ENCODE assay signal across 1 cellular context in genomic region chr9:33721674-33722358, GRCh38.
TF ChIP-seq lines count a peak whose summit lies in the region.

No MANE protein-coding gene starts in this region.

TF ChIP-seq in HepG2, 621 proteins besides CTCF, POLR2A, EP300 and RAD21 (continued from another document and continues in another):
- 0 out of 2 replicates have a peak, but pooled peaks have one; percentile 27 for TF ChIP-seq PAXIP1 (CRISPR knock-in tag; conservative IDR thresholded peaks at IDR 0.05)
- TF ChIP-seq TFDP1 (CRISPR knock-in tag; IDR thresholded peaks at IDR 0.05; ENCODE audit: borderline replicate concordance): peak; percentile 77; the same call in 1 of the 2 replicates
- TF ChIP-seq YY1 (IDR thresholded peaks at IDR 0.05; ENCODE audit: insufficient read depth, insufficient replicate concordance, low read depth, low read length): peak; percentile 73
- no peak for TF ChIP-seq ZNF234 (CRISPR knock-in tag; conservative IDR thresholded peaks at IDR 0.05)
- peak; percentile 65; the same call in 1 of the 2 replicates for TF ChIP-seq NR0B2 (CRISPR knock-in tag; IDR thresholded peaks at IDR 0.05)
- 0 out of 2 replicates have a peak, but pooled peaks have one; percentile 44 for TF ChIP-seq ZNF614 (CRISPR knock-in tag; IDR thresholded peaks at IDR 0.05; ENCODE audit: borderline replicate concordance)
- peak; percentile 93 for TF ChIP-seq REPIN1 (CRISPR knock-in tag; IDR thresholded peaks at IDR 0.05; ENCODE audit: borderline replicate concordance, low read depth)
- peak; percentile 79; the same call in 1 of the 2 replicates for TF ChIP-seq ZNF430 (CRISPR knock-in tag; IDR thresholded peaks at IDR 0.05)
- TF ChIP-seq DRAP1 (CRISPR knock-in tag; IDR thresholded peaks at IDR 0.05): peak; percentile 58; the same call in 1 of the 2 replicates
- TF ChIP-seq HINFP (CRISPR knock-in tag; IDR thresholded peaks at IDR 0.05; ENCODE audit: low read depth): 0 out of 2 replicates have a peak, but pooled peaks have one; percentile 41
- TF ChIP-seq ZNF451 (CRISPR knock-in tag; IDR thresholded peaks at IDR 0.05): no peak
- peak; percentile 84 for TF ChIP-seq UBTF (CRISPR knock-in tag; IDR thresholded peaks at IDR 0.05)
- TF ChIP-seq PHF5A (CRISPR knock-in tag; IDR thresholded peaks at IDR 0.05; ENCODE audit: low read depth, unreplicated experiment): no peak
- peak; percentile 76; the same call in 1 of the 2 replicates for TF ChIP-seq AHR (CRISPR knock-in tag; IDR thresholded peaks at IDR 0.05)
- peak; percentile 86; the same call in 1 of the 2 replicates for TF ChIP-seq ZSCAN5A (CRISPR knock-in tag; IDR thresholded peaks at IDR 0.05; ENCODE audit: borderline replicate concordance)
- TF ChIP-seq ZNF296 (CRISPR knock-in tag; conservative IDR thresholded peaks at IDR 0.05): no peak
- TF ChIP-seq HIVEP1 (CRISPR knock-in tag; IDR thresholded peaks at IDR 0.05): peak; percentile 63; the same call in 1 of the 2 replicates
- 0 out of 2 replicates have a peak, but pooled peaks have one; percentile 28 for TF ChIP-seq ZZZ3 (CRISPR knock-in tag; IDR thresholded peaks at IDR 0.05; ENCODE audit: borderline replicate concordance)
- 0 out of 2 replicates have a peak, but pooled peaks have one; percentile 36 for TF ChIP-seq HOXD1 (CRISPR knock-in tag; IDR thresholded peaks at IDR 0.05)
- 0 out of 2 replicates have a peak, but pooled peaks have one; percentile 45 for TF ChIP-seq NFYB (CRISPR knock-in tag; IDR thresholded peaks at IDR 0.05)
- TF ChIP-seq NR2F6 (IDR thresholded peaks at IDR 0.05): no peak
- no peak for TF ChIP-seq NR2F6 (CRISPR knock-in tag; IDR thresholded peaks at IDR 0.05)
- 0 out of 2 replicates have a peak, but pooled peaks have one; percentile 28 for TF ChIP-seq REL (CRISPR knock-in tag; conservative IDR thresholded peaks at IDR 0.05)
- TF ChIP-seq ATF3 (CRISPR knock-in tag; IDR thresholded peaks at IDR 0.05): 0 out of 2 replicates have a peak, but pooled peaks have one; percentile 12
- TF ChIP-seq THAP8 (CRISPR knock-in tag; IDR thresholded peaks at IDR 0.05; ENCODE audit: borderline replicate concordance): 0 out of 2 replicates have a peak, but pooled peaks have one; percentile 35
- 0 out of 2 replicates have a peak, but pooled peaks have one; percentile 11 for TF ChIP-seq ZNF629 (CRISPR knock-in tag; conservative IDR thresholded peaks at IDR 0.05)
- TF ChIP-seq NR1H2 (CRISPR knock-in tag; IDR thresholded peaks at IDR 0.05; ENCODE audit: borderline replicate concordance, low read depth): no peak
- TF ChIP-seq ISL2 (CRISPR knock-in tag; IDR thresholded peaks at IDR 0.05): peak; percentile 66; the same call in 1 of the 2 replicates
- TF ChIP-seq KLF11 (CRISPR knock-in tag; IDR thresholded peaks at IDR 0.05): peak; percentile 58; the same call in 1 of the 2 replicates
- peak; percentile 51; the same call in 1 of the 2 replicates for TF ChIP-seq RXRA (CRISPR knock-in tag; IDR thresholded peaks at IDR 0.05)
- TF ChIP-seq MIER3 (CRISPR knock-in tag; IDR thresholded peaks at IDR 0.05; ENCODE audit: borderline replicate concordance): peak; percentile 83; the same call in 1 of the 2 replicates
- TF ChIP-seq STAG1 (CRISPR knock-in tag; IDR thresholded peaks at IDR 0.05): peak; percentile 99
- peak; percentile 67; the same call in 1 of the 2 replicates for TF ChIP-seq TOE1 (CRISPR knock-in tag; IDR thresholded peaks at IDR 0.05)
- peak; percentile 52 for TF ChIP-seq ELF1 (CRISPR knock-in tag; IDR thresholded peaks at IDR 0.05)
- peak; percentile 75; the same call in 1 of the 2 replicates for TF ChIP-seq EEA1 (CRISPR knock-in tag; IDR thresholded peaks at IDR 0.05; ENCODE audit: borderline replicate concordance)
- TF ChIP-seq ZSCAN31 (CRISPR knock-in tag; IDR thresholded peaks at IDR 0.05; ENCODE audit: low read depth): peak; percentile 62; the same call in 1 of the 2 replicates
- TF ChIP-seq TOPORS (CRISPR knock-in tag; IDR thresholded peaks at IDR 0.05): 0 out of 2 replicates have a peak, but pooled peaks have one; percentile 58
- peak; percentile 77; the same call in 1 of the 2 replicates for TF ChIP-seq KDM5B (CRISPR knock-in tag; IDR thresholded peaks at IDR 0.05; ENCODE audit: borderline replicate concordance)
- peak; percentile 74 for TF ChIP-seq ZBTB33 (CRISPR knock-in tag; IDR thresholded peaks at IDR 0.05)
- TF ChIP-seq NFE2L2 (IDR thresholded peaks at IDR 0.05; ENCODE audit: low read length): no peak
- TF ChIP-seq GATAD2A (CRISPR knock-in tag; IDR thresholded peaks at IDR 0.05): peak; percentile 62
- 0 out of 2 replicates have a peak, but pooled peaks have one; percentile 17 for TF ChIP-seq MYNN (CRISPR knock-in tag; IDR thresholded peaks at IDR 0.05; ENCODE audit: low read depth)
- TF ChIP-seq SMYD3 (CRISPR knock-in tag; IDR thresholded peaks at IDR 0.05): 0 out of 2 replicates have a peak, but pooled peaks have one; percentile 51
- peak; percentile 88; the same call in 1 of the 2 replicates for TF ChIP-seq ZNF788 (CRISPR knock-in tag; IDR thresholded peaks at IDR 0.05; ENCODE audit: borderline replicate concordance)
- TF ChIP-seq MAFF (IDR thresholded peaks at IDR 0.05; ENCODE audit: low read depth, low read length): no peak
- no peak for TF ChIP-seq CERS6 (CRISPR knock-in tag; IDR thresholded peaks at IDR 0.05)
